ENCODE assay signal across 1 cellular context in the genomic region with DNA sequence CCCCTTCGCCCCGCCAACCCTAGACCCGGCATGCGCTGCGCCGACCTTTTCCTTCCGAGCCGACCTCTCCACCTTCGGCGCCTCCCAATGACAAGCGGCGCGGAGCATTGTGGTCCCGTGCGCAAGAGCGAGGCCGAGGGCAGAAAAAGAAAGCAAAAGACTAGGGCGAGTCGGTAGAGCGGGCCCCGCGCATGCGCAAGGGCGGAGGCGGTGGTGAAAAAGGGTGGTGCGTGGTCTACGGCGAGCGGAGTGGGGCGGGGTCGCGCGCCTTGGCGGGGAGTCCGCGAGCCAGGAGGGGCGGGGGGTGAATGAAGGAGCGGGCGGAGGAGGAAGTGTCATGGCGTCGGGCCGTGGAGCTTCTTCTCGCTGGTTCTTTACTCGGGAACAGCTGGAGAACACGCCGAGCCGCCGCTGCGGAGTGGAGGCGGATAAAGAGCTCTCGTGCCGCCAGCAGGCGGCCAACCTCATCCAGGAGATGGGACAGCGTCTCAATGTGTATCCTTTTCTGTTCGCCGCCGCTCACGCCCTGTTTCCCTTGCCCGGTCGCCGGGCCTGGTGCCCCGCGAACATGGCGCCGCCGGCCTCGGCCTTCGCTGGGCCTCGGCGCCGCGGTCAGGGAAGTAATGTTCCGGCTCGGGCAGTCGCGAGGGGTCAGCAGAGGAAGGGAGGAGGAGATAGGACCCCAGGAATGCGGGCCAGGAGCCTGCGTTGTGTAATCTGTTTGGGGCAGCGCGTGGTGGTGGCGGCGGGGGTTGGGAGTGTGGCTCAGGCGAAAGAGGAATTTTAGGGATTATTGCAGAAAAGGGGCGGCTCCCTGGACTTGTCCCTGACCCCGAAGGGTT.
TF ChIP-seq lines count a peak whose summit lies in the region.

TSS of gene CCNT2 (plus strand) at position 305 of the 842 bp plus-strand sequence. CDS start at position 338, 33 bp downstream.

TF ChIP-seq in GM12878, 131 proteins besides CTCF, POLR2A, EP300 and RAD21 (continued from another document and continues in another):
- TF ChIP-seq, protein P1, sequence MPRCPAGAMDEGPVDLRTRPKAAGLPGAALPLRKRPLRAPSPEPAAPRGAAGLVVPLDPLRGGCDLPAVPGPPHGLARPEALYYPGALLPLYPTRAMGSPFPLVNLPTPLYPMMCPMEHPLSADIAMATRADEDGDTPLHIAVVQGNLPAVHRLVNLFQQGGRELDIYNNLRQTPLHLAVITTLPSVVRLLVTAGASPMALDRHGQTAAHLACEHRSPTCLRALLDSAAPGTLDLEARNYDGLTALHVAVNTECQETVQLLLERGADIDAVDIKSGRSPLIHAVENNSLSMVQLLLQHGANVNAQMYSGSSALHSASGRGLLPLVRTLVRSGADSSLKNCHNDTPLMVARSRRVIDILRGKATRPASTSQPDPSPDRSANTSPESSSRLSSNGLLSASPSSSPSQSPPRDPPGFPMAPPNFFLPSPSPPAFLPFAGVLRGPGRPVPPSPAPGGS (IDR thresholded peaks at IDR 0.05; ENCODE audit: borderline replicate concordance, insufficient read depth, low read depth, low read length, poor library complexity, severe bottlenecking), result no peak
- TF ChIP-seq FOS (IDR thresholded peaks at IDR 0.05; ENCODE audit: borderline replicate concordance, extremely low read depth, insufficient read length) (no peak), CBX5 (IDR thresholded peaks at IDR 0.05; ENCODE audit: low read depth) (no peak), HDAC2 (IDR thresholded peaks at IDR 0.05) (no peak), RB1 (IDR thresholded peaks at IDR 0.05; ENCODE audit: borderline replicate concordance) (no peak), BRCA1 (IDR thresholded peaks at IDR 0.05; ENCODE audit: low read depth, low read length) (no peak), YY1 (IDR thresholded peaks at IDR 0.05; ENCODE audit: low read depth, low read length) (peak; percentile 97), TAF1 (IDR thresholded peaks at IDR 0.05; ENCODE audit: borderline replicate concordance, low read depth, low read length) (peak; percentile 82), SPI1 (IDR thresholded peaks at IDR 0.05; ENCODE audit: borderline replicate concordance, insufficient read depth, low read depth, low read length) (peak; percentile 51; the same call in 1 of the 2 replicates), RUNX3 (IDR thresholded peaks at IDR 0.05; ENCODE audit: low read length) (peak; percentile 57), BACH1 (IDR thresholded peaks at IDR 0.05; ENCODE audit: borderline replicate concordance) (0 out of 2 replicates have a peak, but pooled peaks have one; percentile 46), PML (IDR thresholded peaks at IDR 0.05; ENCODE audit: low read length) (peak; percentile 39; the same call in 1 of the 2 replicates), USF1 (IDR thresholded peaks at IDR 0.05; ENCODE audit: borderline replicate concordance, extremely low read length, insufficient read depth, low read depth, low read length) (peak; percentile 17), ELK1 (IDR thresholded peaks at IDR 0.05; ENCODE audit: low read depth, low read length) (0 out of 2 replicates have a peak, but pooled peaks have one; percentile 24), ZBTB4 (CRISPR knock-in tag; IDR thresholded peaks at IDR 0.05) (no peak), CBX3 (IDR thresholded peaks at IDR 0.05; ENCODE audit: borderline replicate concordance, low read depth) (no peak), MXI1 (IDR thresholded peaks at IDR 0.05; ENCODE audit: low read depth, low read length) (no peak; the same call in 1 of the 2 replicates), ZBED1 (IDR thresholded peaks at IDR 0.05; ENCODE audit: borderline replicate concordance) (no peak), NR2F1 (conservative IDR thresholded peaks at IDR 0.05) (peak; percentile 96), E4F1 (IDR thresholded peaks at IDR 0.05; ENCODE audit: borderline replicate concordance, partially characterized antibody) (peak; percentile 59), STAT1 (conservative IDR thresholded peaks at IDR 0.05) (no peak), ESRRA (IDR thresholded peaks at IDR 0.05; ENCODE audit: low read length) (no peak; the same call in 1 of the 2 replicates), MYC (IDR thresholded peaks at IDR 0.05; ENCODE audit: insufficient read depth, insufficient read length, insufficient replicate concordance, low read length, severe bottlenecking) (peak; percentile 32), POLR2AphosphoS2 (IDR thresholded peaks at IDR 0.05; ENCODE audit: low read depth, low read length) (0 out of 2 replicates have a peak, but pooled peaks have one; percentile 31), TBL1XR1 (IDR thresholded peaks at IDR 0.05; ENCODE audit: low read depth, low read length) (peak; percentile 65; the same call in 1 of the 2 replicates), CEBPB (IDR thresholded peaks at IDR 0.05; ENCODE audit: borderline replicate concordance in 1 of 2, low read depth in 2 of 2, low read length in 2 of 2) (no peak), IRF4 (IDR thresholded peaks at IDR 0.05; ENCODE audit: low read depth, low read length) (no peak), ATF7 (IDR thresholded peaks at IDR 0.05; ENCODE audit: low read depth) (peak; percentile 43; the same call in 1 of the 2 replicates)
- TF ChIP-seq, protein P2, sequence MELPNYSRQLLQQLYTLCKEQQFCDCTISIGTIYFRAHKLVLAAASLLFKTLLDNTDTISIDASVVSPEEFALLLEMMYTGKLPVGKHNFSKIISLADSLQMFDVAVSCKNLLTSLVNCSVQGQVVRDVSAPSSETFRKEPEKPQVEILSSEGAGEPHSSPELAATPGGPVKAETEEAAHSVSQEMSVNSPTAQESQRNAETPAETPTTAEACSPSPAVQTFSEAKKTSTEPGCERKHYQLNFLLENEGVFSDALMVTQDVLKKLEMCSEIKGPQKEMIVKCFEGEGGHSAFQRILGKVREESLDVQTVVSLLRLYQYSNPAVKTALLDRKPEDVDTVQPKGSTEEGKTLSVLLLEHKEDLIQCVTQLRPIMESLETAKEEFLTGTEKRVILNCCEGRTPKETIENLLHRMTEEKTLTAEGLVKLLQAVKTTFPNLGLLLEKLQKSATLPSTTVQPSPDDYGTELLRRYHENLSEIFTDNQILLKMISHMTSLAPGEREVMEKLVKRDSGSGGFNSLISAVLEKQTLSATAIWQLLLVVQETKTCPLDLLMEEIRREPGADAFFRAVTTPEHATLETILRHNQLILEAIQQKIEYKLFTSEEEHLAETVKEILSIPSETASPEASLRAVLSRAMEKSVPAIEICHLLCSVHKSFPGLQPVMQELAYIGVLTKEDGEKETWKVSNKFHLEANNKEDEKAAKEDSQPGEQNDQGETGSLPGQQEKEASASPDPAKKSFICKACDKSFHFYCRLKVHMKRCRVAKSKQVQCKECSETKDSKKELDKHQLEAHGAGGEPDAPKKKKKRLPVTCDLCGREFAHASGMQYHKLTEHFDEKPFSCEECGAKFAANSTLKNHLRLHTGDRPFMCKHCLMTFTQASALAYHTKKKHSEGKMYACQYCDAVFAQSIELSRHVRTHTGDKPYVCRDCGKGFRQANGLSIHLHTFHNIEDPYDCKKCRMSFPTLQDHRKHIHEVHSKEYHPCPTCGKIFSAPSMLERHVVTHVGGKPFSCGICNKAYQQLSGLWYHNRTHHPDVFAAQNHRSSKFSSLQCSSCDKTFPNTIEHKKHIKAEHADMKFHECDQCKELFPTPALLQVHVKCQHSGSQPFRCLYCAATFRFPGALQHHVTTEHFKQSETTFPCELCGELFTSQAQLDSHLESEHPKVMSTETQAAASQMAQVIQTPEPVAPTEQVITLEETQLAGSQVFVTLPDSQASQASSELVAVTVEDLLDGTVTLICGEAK (IDR thresholded peaks at IDR 0.05; ENCODE audit: borderline replicate concordance), result no peak; the same call in 1 of the 2 replicates
- TF ChIP-seq, protein P3, sequence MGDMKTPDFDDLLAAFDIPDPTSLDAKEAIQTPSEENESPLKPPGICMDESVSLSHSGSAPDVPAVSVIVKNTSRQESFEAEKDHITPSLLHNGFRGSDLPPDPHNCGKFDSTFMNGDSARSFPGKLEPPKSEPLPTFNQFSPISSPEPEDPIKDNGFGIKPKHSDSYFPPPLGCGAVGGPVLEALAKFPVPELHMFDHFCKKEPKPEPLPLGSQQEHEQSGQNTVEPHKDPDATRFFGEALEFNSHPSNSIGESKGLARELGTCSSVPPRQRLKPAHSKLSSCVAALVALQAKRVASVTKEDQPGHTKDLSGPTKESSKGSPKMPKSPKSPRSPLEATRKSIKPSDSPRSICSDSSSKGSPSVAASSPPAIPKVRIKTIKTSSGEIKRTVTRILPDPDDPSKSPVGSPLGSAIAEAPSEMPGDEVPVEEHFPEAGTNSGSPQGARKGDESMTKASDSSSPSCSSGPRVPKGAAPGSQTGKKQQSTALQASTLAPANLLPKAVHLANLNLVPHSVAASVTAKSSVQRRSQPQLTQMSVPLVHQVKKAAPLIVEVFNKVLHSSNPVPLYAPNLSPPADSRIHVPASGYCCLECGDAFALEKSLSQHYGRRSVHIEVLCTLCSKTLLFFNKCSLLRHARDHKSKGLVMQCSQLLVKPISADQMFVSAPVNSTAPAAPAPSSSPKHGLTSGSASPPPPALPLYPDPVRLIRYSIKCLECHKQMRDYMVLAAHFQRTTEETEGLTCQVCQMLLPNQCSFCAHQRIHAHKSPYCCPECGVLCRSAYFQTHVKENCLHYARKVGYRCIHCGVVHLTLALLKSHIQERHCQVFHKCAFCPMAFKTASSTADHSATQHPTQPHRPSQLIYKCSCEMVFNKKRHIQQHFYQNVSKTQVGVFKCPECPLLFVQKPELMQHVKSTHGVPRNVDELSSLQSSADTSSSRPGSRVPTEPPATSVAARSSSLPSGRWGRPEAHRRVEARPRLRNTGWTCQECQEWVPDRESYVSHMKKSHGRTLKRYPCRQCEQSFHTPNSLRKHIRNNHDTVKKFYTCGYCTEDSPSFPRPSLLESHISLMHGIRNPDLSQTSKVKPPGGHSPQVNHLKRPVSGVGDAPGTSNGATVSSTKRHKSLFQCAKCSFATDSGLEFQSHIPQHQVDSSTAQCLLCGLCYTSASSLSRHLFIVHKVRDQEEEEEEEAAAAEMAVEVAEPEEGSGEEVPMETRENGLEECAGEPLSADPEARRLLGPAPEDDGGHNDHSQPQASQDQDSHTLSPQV (IDR thresholded peaks at IDR 0.05), result no peak
- TF ChIP-seq, protein P4, sequence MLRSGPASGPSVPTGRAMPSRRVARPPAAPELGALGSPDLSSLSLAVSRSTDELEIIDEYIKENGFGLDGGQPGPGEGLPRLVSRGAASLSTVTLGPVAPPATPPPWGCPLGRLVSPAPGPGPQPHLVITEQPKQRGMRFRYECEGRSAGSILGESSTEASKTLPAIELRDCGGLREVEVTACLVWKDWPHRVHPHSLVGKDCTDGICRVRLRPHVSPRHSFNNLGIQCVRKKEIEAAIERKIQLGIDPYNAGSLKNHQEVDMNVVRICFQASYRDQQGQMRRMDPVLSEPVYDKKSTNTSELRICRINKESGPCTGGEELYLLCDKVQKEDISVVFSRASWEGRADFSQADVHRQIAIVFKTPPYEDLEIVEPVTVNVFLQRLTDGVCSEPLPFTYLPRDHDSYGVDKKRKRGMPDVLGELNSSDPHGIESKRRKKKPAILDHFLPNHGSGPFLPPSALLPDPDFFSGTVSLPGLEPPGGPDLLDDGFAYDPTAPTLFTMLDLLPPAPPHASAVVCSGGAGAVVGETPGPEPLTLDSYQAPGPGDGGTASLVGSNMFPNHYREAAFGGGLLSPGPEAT (IDR thresholded peaks at IDR 0.05; ENCODE audit: low read depth), result peak; percentile 73
